Comparison of ENCODE assay signal across 8 cellular contexts in genomic region chrX:153973127-153974002, GRCh38. TPM values are rescaled to one million over a fixed set of nuclear protein-coding genes. Genes with fewer than 3 reads are reported as not detected.
DNase-seq lines count a peak whose midpoint lies in the region; ATAC-seq, FAIRE-seq and TF ChIP-seq lines count a peak whose summit lies in the region.

No MANE protein-coding gene starts in this region.

- H3K36me3 Mint-ChIP-seq in activated T-helper 1 cell treated with anti-CD3 and anti-CD28 coated beads, Interleukin-12 subunit alpha, Interleukin-12 subunit beta, Interleukin-2, Interleukin-4 antibody, amounts not matched to agents 30 ng/mL and 10 ng/mL and 1 ng/mL, durations not matched to agents 14 hours and 24 hours and 36 hours (ENCODE audit: low read depth): peaks cover 7% of the 10 kb centered on the region

- FAIRE-seq in islet of Langerhans (lab: Jason Lieb, UNC): peak; percentile 27

- H3K27me3 ChIP-seq in A673 (replicated peaks; ENCODE audit: insufficient read depth, low read depth, low read length, poor library complexity): no peaks in the 10 kb centered on the region
- H3K27me3 ChIP-seq in HAP-1 (ENCODE audit: low read depth): no peaks in the 10 kb centered on the region
- peaks cover 0 to 3% of the 10 kb centered on the region in 2 donors for H3K27me3 ChIP-seq in stomach smooth muscle (ENCODE audit: control insufficient read depth in 1 of 2, insufficient read depth in 2 of 2, low read length in 2 of 2)

- H3K9me3 ChIP-seq in A673 (ENCODE audit: low read depth, low read length, poor library complexity, severe bottlenecking) (no peaks in the 10 kb centered on the region), HAP-1 (no peaks in the 10 kb centered on the region), stomach smooth muscle (ENCODE audit: control insufficient read depth in 2 of 2, low read length in 2 of 2) (no peaks in the 10 kb centered on the region)

- DNase-seq in A673 (ENCODE audit: low spot score) (no peak), HAP-1 (ENCODE audit: low spot score in 2 of 2) (peak in 1 of 2 experiments; percentile 39), GM10248 (ENCODE audit: extremely low spot score) (no peak), activated gamma-delta T cell (lab: John Stamatoyannopoulos, UW) (no peak)
- no peak for DNase-seq in activated T-helper 1 cell treated with anti-CD3 and anti-CD28 coated beads, Interleukin-12 subunit alpha, Interleukin-12 subunit beta, Interleukin-2, Interleukin-4 antibody, amounts not matched to agents 30 ng/mL and 10 ng/mL and 1 ng/mL, durations not matched to agents 14 hours and 24 hours and 36 hours (ENCODE audit: low spot score)

- intact Hi-C loops in A673 (cut with micrococcal nuclease; ENCODE audit: unreplicated experiment): loop anchor here (10.0 kb wide), 1 partner anchor 421 kb away; the partner anchor contains the start of gene RPL10
- intact Hi-C loops in activated T-helper 1 cell treated with anti-CD3 and anti-CD28 coated beads, Interleukin-12 subunit alpha, Interleukin-12 subunit beta, Interleukin-2, Interleukin-4 antibody, amounts not matched to agents 30 ng/mL and 10 ng/mL and 1 ng/mL, durations not matched to agents 14 hours and 24 hours and 36 hours (cut with micrococcal nuclease): loop anchor here (2.0 to 10.0 kb wide), 4 partner anchors 47 to 541 kb away; partner anchors contain the start of genes FAM3A and LAGE3

- H3K36me3 ChIP-seq in A673 (ENCODE audit: insufficient read depth, low read length, poor library complexity, severe bottlenecking) (no peaks in the 10 kb centered on the region), HAP-1 (replicated peaks) (peaks cover 22% of the 10 kb centered on the region), stomach smooth muscle (ENCODE audit: control insufficient read depth in 2 of 2, insufficient read depth in 2 of 2, low read length in 2 of 2) (no peaks in the 10 kb centered on the region)

- in situ Hi-C loops in HAP-1 (cut with MboI; ENCODE audit: low sequenced_read_pairs): no loop called here

- H3K27ac ChIP-seq in A673 (ENCODE audit: low read depth, low read length, poor library complexity, severe bottlenecking): peak overlapping the region; percentile 99
- H3K27ac ChIP-seq in stomach smooth muscle (ENCODE audit: low read length): peak overlapping the region; percentile 80

- no peaks in the 10 kb centered on the region for H3K27me3 Mint-ChIP-seq in activated T-helper 1 cell treated with anti-CD3 and anti-CD28 coated beads, Interleukin-12 subunit alpha, Interleukin-12 subunit beta, Interleukin-2, Interleukin-4 antibody, amounts not matched to agents 30 ng/mL and 10 ng/mL and 1 ng/mL, durations not matched to agents 14 hours and 24 hours and 36 hours (ENCODE audit: insufficient read depth)

- POLR2A ChIA-PET in A673 (lab: Charles Lee; ENCODE audit: low non-redundant PET): interaction anchor here (0.6 kb wide), 1 partner anchor 10 kb away, joined by 3 read pairs; no protein-coding TSS in a partner anchor
- POLR2A ChIA-PET in GM10248 (lab: Yijun Ruan, JAX): interaction anchor here (0.6 kb wide), 1 partner anchor 25 kb away, joined by 3 read pairs; no protein-coding TSS in a partner anchor

- ATAC-seq in HG03457 (IDR thresholded peaks at IDR 0.05; ENCODE audit: unreplicated experiment): no peak

- H3K4me3 ChIP-seq in A673 (ENCODE audit: low read depth, low read length, poor library complexity, severe bottlenecking): peak overlapping the region; percentile 86
- peak overlapping the region; percentile 44 for H3K4me3 ChIP-seq in HAP-1
- H3K4me3 ChIP-seq in stomach smooth muscle (ENCODE audit: low read length in 2 of 2): peak overlapping the region; percentile 16 to 96

- CTCF ChIA-PET in A673 (lab: Charles Lee) (no interaction called here), GM10248 (lab: Yijun Ruan, JAX) (interaction anchor here (1.1 to 2.3 kb wide), 3 partner anchors 8 to 40 kb away, joined by 3 to 8 read pairs (median 4); no protein-coding TSS in a partner anchor)

- peak overlapping the region; percentile 60 to 76 for H3K9ac ChIP-seq in stomach smooth muscle (ENCODE audit: low read length in 2 of 2)

- TF ChIP-seq CTCF in A673 (conservative IDR thresholded peaks at IDR 0.05; ENCODE audit: low read depth, low read length): no peak
- no peak for TF ChIP-seq CTCF in GM10248 (IDR thresholded peaks at IDR 0.05; ENCODE audit: control extremely low read depth, extremely low read depth, low read depth, missing control alignments)

- peak overlapping the region; percentile 89 for H3K4me3 Mint-ChIP-seq in activated T-helper 1 cell treated with anti-CD3 and anti-CD28 coated beads, Interleukin-12 subunit alpha, Interleukin-12 subunit beta, Interleukin-2, Interleukin-4 antibody, amounts not matched to agents 30 ng/mL and 10 ng/mL and 1 ng/mL, durations not matched to agents 14 hours and 24 hours and 36 hours

- no peaks in the 10 kb centered on the region for H3K9me3 Mint-ChIP-seq in activated T-helper 1 cell treated with anti-CD3 and anti-CD28 coated beads, Interleukin-12 subunit alpha, Interleukin-12 subunit beta, Interleukin-2, Interleukin-4 antibody, amounts not matched to agents 30 ng/mL and 10 ng/mL and 1 ng/mL, durations not matched to agents 14 hours and 24 hours and 36 hours

- TSS peak; percentile 72 for BruUV-seq in A673 (replicated peaks; lab: Mats Ljungman, UMichigan)

- peak overlapping the region; percentile 95 for H3K27ac Mint-ChIP-seq in activated T-helper 1 cell treated with anti-CD3 and anti-CD28 coated beads, Interleukin-12 subunit alpha, Interleukin-12 subunit beta, Interleukin-2, Interleukin-4 antibody, amounts not matched to agents 30 ng/mL and 10 ng/mL and 1 ng/mL, durations not matched to agents 14 hours and 24 hours and 36 hours

- H3K4me1 Mint-ChIP-seq in activated T-helper 1 cell treated with anti-CD3 and anti-CD28 coated beads, Interleukin-12 subunit alpha, Interleukin-12 subunit beta, Interleukin-2, Interleukin-4 antibody, amounts not matched to agents 30 ng/mL and 10 ng/mL and 1 ng/mL, durations not matched to agents 14 hours and 24 hours and 36 hours (ENCODE audit: low read depth): peaks cover 24% of the 10 kb centered on the region

- H3K4me1 ChIP-seq in A673 (ENCODE audit: insufficient read depth, low read length, poor library complexity, severe bottlenecking) (peaks cover 7% of the 10 kb centered on the region), HAP-1 (peaks cover 14% of the 10 kb centered on the region), stomach smooth muscle (ENCODE audit: control insufficient read depth, insufficient read depth, low read length) (peaks cover 30% of the 10 kb centered on the region)

RNA-seq across cellular contexts. Expression of gene TMEM187, which starts 0.8 kb away (rescaled TPM):
- 2.8 and 6.8 TPM in 2 replicates for total RNA-seq in A673 (2021)
- 3.4 and 4.6 TPM in 2 replicates for total RNA-seq in activated T-helper 1 cell treated with anti-CD3 and anti-CD28 coated beads, Interleukin-12 subunit alpha, Interleukin-12 subunit beta, Interleukin-2, Interleukin-4 antibody, amounts not matched to agents 30 ng/mL and 10 ng/mL and 1 ng/mL, durations not matched to agents 14 hours and 24 hours and 36 hours

RNA-seq across cellular contexts. Expression of gene HCFC1, which starts 1.7 kb away (rescaled TPM):
- total RNA-seq in A673 (2021): 124 and 137 TPM in 2 replicates
- 105 and 106 TPM in 2 replicates for total RNA-seq in activated T-helper 1 cell treated with anti-CD3 and anti-CD28 coated beads, Interleukin-12 subunit alpha, Interleukin-12 subunit beta, Interleukin-2, Interleukin-4 antibody, amounts not matched to agents 30 ng/mL and 10 ng/mL and 1 ng/mL, durations not matched to agents 14 hours and 24 hours and 36 hours

RNA-seq across cellular contexts. Expression of gene RENBP, which starts 28.9 kb away (rescaled TPM):
- total RNA-seq in A673 (2021): 3.4 and 5.7 TPM in 2 replicates
- 12.8 and 14.0 TPM in 2 replicates for total RNA-seq in activated T-helper 1 cell treated with anti-CD3 and anti-CD28 coated beads, Interleukin-12 subunit alpha, Interleukin-12 subunit beta, Interleukin-2, Interleukin-4 antibody, amounts not matched to agents 30 ng/mL and 10 ng/mL and 1 ng/mL, durations not matched to agents 14 hours and 24 hours and 36 hours

RNA-seq across cellular contexts. Expression of gene NAA10, which starts 38.5 kb away (rescaled TPM):
- 136 and 140 TPM in 2 replicates for total RNA-seq in A673 (2021)
- 150 and 156 TPM in 2 replicates for total RNA-seq in activated T-helper 1 cell treated with anti-CD3 and anti-CD28 coated beads, Interleukin-12 subunit alpha, Interleukin-12 subunit beta, Interleukin-2, Interleukin-4 antibody, amounts not matched to agents 30 ng/mL and 10 ng/mL and 1 ng/mL, durations not matched to agents 14 hours and 24 hours and 36 hours

RNA-seq across cellular contexts. Expression of gene IRAK1, which starts 46.3 kb away (rescaled TPM):
- total RNA-seq in A673 (2021): 118 and 147 TPM in 2 replicates
- total RNA-seq in activated T-helper 1 cell treated with anti-CD3 and anti-CD28 coated beads, Interleukin-12 subunit alpha, Interleukin-12 subunit beta, Interleukin-2, Interleukin-4 antibody, amounts not matched to agents 30 ng/mL and 10 ng/mL and 1 ng/mL, durations not matched to agents 14 hours and 24 hours and 36 hours: 165 and 172 TPM in 2 replicates
